ENCODE assay signal across 25 cellular contexts in genomic region chr2:138212434-138212833, GRCh38.
"Had no signal": no experiment of that assay in that cellular context is flagged by ENCODE, and none has a peak within 500 bp of the region (broad histone marks: within the 10 kb centered on the region; RNA-seq: fewer than 3 reads in every experiment).

No MANE protein-coding gene starts in this region.

- H3K27ac ChIP-seq: colonic mucosa, epithelial cell of prostate, esophagus squamous epithelium, gastrocnemius medialis, heart right ventricle, left lung, lower lobe of right lung had no signal

- FAIRE-seq: endometrium, islet of Langerhans had no signal

- H3K9me3 ChIP-seq: colonic mucosa, esophagus squamous epithelium, gastrocnemius medialis, heart right ventricle, left lung, lower lobe of right lung, mucosa of descending colon had no signal

- H3K4me3 ChIP-seq: colonic mucosa, esophagus squamous epithelium, gastrocnemius medialis, heart right ventricle, left lung, lower lobe of right lung, mucosa of descending colon had no signal

- H3K4me1 ChIP-seq: colonic mucosa, esophagus squamous epithelium, gastrocnemius medialis, left lung, lower lobe of right lung had no signal

- DNase-seq: colonic mucosa; cortex of kidney; effector CD8-positive, alpha-beta T cell; effector memory CD8-positive, alpha-beta T cell; endodermal cell; erythroblast; esophagus squamous epithelium; foreskin fibroblast; foreskin melanocyte; gastrocnemius medialis; glutamatergic neuron; head of caudate nucleus; heart right ventricle; left cardiac atrium; left lung; left ventricle myocardium superior; lower lobe of right lung; mesenchymal stem cell; mucosa of descending colon; naive B cell; naive thymus-derived CD8-positive, alpha-beta T cell had no signal

- H3K27me3 ChIP-seq: colonic mucosa, esophagus squamous epithelium, gastrocnemius medialis, heart right ventricle, left lung had no signal

- H3K36me3 ChIP-seq: colonic mucosa, esophagus squamous epithelium, gastrocnemius medialis, heart right ventricle, left lung, lower lobe of right lung had no signal

- ATAC-seq: effector memory CD8-positive, alpha-beta T cell; esophagus mucosa; gastrocnemius medialis; heart right ventricle; left cardiac atrium; left lung; left ventricle myocardium superior; lower lobe of right lung; mucosa of descending colon; naive thymus-derived CD8-positive, alpha-beta T cell had no signal
